Comparison of ENCODE assay signal across 3 cellular contexts in the genomic region with DNA sequence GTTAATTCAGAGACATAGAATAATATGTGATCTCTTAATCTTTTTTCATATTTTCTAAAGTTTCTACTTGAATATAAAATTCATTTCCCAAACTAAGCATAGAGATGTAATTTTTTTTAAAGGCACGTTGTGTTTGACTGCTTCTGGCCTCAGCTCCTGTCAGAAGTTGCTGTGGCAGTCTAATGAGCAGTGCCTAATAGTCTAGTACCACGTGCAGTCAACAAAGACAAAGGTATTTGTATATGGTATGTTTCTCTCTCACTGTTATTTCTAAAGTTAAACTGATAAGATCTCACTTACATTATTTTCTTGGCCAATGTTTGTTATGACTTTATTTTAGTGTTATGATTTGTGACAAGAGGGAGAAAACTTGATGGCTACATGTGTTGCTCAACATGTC.
TF ChIP-seq lines count a peak whose summit lies in the region.

No MANE protein-coding gene starts in this region.

TF ChIP-seq in SK-N-SH treated with all-trans-retinoic acid at 6 μM for 48 hours, 23 proteins besides CTCF, POLR2A, EP300 and RAD21 (continued from another document):
- TF ChIP-seq CSRNP3 (CRISPR knock-in tag; IDR thresholded peaks at IDR 0.05) (no peak), ISL1 (CRISPR knock-in tag; IDR thresholded peaks at IDR 0.05) (0 out of 2 replicates have a peak, but pooled peaks have one; percentile 39), BACH2 (CRISPR knock-in tag; IDR thresholded peaks at IDR 0.05; ENCODE audit: borderline replicate concordance) (no peak)

TF ChIP-seq in endothelial cell of umbilical vein, 7 proteins besides CTCF, POLR2A, EP300 and RAD21 (continued from another document):
- TF ChIP-seq, protein P1, sequence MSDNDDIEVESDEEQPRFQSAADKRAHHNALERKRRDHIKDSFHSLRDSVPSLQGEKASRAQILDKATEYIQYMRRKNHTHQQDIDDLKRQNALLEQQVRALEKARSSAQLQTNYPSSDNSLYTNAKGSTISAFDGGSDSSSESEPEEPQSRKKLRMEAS (IDR thresholded peaks at IDR 0.05; ENCODE audit: insufficient read depth, insufficient read length) = no peak

TF ChIP-seq in liver, 16 proteins besides CTCF, POLR2A, EP300 and RAD21 (continued from another document):
- TF ChIP-seq ZBTB33 (IDR thresholded peaks at IDR 0.05) (no peak), EGR1 (IDR thresholded peaks at IDR 0.05; ENCODE audit: low read depth in 2 of 2) (no peak), RXRA (IDR thresholded peaks at IDR 0.05) (no peak), TAF1 (conservative IDR thresholded peaks at IDR 0.05) (no peak)
TF ChIP-seq in liver: peak in this region for 0.
